1 cellular context compared by ENCODE assay signal in the genomic region with DNA sequence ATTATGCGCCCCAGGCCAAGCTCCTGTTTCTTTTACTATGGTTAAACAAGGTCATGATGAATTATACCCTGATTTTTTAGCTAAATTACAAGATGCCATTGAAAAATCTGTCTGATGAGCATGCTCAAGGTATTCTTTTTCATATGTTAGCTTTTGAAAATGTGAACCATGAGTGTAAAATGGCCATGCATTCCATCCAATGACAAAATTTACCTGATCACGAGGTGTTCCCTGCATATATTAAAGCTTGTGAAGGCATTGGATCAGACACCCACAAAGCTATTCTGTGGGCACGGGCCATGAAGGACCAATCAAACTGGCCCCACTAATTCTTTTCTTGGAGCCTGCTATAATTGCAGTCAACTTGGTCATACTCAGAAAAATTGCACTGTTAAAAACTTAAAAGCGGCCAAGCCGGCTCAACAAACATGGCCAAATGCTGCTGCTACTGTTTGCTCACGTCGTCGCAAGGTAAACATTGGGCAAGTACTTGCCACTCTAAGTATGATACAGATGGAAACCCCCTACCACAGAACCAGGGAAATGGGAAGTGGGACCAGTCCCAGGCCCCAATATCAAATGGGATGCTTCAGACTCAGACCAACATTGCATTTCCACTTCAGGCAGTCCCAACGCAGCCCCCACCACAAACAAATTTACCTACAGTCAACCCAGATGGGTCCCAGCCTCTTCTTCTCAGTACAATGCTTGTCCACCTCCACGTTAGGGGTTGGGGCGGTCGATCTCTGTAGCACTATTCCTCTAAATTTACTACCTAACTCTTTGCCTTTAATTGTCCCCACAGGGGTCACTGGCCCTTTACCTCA.
TF ChIP-seq lines count a peak whose summit lies in the region.
"Not testable (repeated sequence)": the region's sequence is repeated elsewhere in the genome, so short reads cannot be mapped to it uniquely, and the experiment has no call there.

No MANE protein-coding gene starts in this region.

TF ChIP-seq in HepG2, 621 proteins besides CTCF, POLR2A, EP300 and RAD21 (continued from another document and continues in another):
- TF ChIP-seq, protein P1, sequence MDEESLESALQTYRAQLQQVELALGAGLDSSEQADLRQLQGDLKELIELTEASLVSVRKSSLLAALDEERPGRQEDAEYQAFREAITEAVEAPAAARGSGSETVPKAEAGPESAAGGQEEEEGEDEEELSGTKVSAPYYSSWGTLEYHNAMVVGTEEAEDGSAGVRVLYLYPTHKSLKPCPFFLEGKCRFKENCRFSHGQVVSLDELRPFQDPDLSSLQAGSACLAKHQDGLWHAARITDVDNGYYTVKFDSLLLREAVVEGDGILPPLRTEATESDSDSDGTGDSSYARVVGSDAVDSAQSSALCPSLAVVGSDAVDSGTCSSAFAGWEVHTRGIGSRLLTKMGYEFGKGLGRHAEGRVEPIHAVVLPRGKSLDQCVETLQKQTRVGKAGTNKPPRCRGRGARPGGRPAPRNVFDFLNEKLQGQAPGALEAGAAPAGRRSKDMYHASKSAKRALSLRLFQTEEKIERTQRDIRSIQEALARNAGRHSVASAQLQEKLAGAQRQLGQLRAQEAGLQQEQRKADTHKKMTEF (CRISPR knock-in tag; IDR thresholded peaks at IDR 0.05) = peak; percentile 77
- TF ChIP-seq KMT2A (CRISPR knock-in tag; IDR thresholded peaks at IDR 0.05) (peak; percentile 52; the same call in 1 of the 2 replicates), ZMYM3 (CRISPR knock-in tag; IDR thresholded peaks at IDR 0.05) (peak; percentile 60; the same call in 1 of the 2 replicates), RBFOX2 (IDR thresholded peaks at IDR 0.05; ENCODE audit: low read depth, low read length) (peak; percentile 28; the same call in 1 of the 2 replicates), ZNF639 (CRISPR knock-in tag; conservative IDR thresholded peaks at IDR 0.05) (0 out of 2 replicates have a peak, but pooled peaks have one; percentile 45), JUN (CRISPR knock-in tag; IDR thresholded peaks at IDR 0.05) (0 out of 2 replicates have a peak, but pooled peaks have one; percentile 51), ZMYM4 (CRISPR knock-in tag; IDR thresholded peaks at IDR 0.05) (peak; percentile 92), ZNF619 (CRISPR knock-in tag; IDR thresholded peaks at IDR 0.05) (peak; percentile 38; the same call in 1 of the 2 replicates), NONO (CRISPR knock-in tag; conservative IDR thresholded peaks at IDR 0.05) (peak; percentile 78), SIX4 (CRISPR knock-in tag; IDR thresholded peaks at IDR 0.05) (peak; percentile 73; the same call in 1 of the 2 replicates), RNF219 (CRISPR knock-in tag; IDR thresholded peaks at IDR 0.05) (0 out of 2 replicates have a peak, but pooled peaks have one; percentile 5), PPARG (CRISPR knock-in tag; conservative IDR thresholded peaks at IDR 0.05) (peak; percentile 74; the same call in 1 of the 2 replicates), SATB2 (CRISPR knock-in tag; IDR thresholded peaks at IDR 0.05) (0 out of 2 replicates have a peak, but pooled peaks have one; percentile 14), ARID4A (CRISPR knock-in tag; IDR thresholded peaks at IDR 0.05; ENCODE audit: borderline replicate concordance) (peak; percentile 60; the same call in 1 of the 2 replicates), POGZ (CRISPR knock-in tag; IDR thresholded peaks at IDR 0.05) (peak; percentile 96), RXRA (CRISPR knock-in tag; IDR thresholded peaks at IDR 0.05) (peak; percentile 70; the same call in 1 of the 2 replicates), ATF2 (CRISPR knock-in tag; IDR thresholded peaks at IDR 0.05) (peak; percentile 80), BCL6 (CRISPR knock-in tag; IDR thresholded peaks at IDR 0.05) (peak; percentile 84), KLF6 (CRISPR knock-in tag; IDR thresholded peaks at IDR 0.05) (peak; percentile 54; the same call in 1 of the 2 replicates), MAX (IDR thresholded peaks at IDR 0.05) (peak; percentile 69), BRD4 (CRISPR knock-in tag; IDR thresholded peaks at IDR 0.05) (peak; percentile 87; the same call in 1 of the 2 replicates), STAG1 (CRISPR knock-in tag; IDR thresholded peaks at IDR 0.05) (peak; percentile 30), ZNF816 (CRISPR knock-in tag; IDR thresholded peaks at IDR 0.05; ENCODE audit: borderline replicate concordance) (0 out of 2 replicates have a peak, but pooled peaks have one; percentile 46), LCORL (IDR thresholded peaks at IDR 0.05) (peak; percentile 47; the same call in 1 of the 2 replicates), LCORL (CRISPR knock-in tag; IDR thresholded peaks at IDR 0.05) (peak; percentile 95), FOSL2 (CRISPR knock-in tag; IDR thresholded peaks at IDR 0.05) (peak; percentile 85), MED1 (CRISPR knock-in tag; IDR thresholded peaks at IDR 0.05) (peak; percentile 99)
- TF ChIP-seq, protein P2, sequence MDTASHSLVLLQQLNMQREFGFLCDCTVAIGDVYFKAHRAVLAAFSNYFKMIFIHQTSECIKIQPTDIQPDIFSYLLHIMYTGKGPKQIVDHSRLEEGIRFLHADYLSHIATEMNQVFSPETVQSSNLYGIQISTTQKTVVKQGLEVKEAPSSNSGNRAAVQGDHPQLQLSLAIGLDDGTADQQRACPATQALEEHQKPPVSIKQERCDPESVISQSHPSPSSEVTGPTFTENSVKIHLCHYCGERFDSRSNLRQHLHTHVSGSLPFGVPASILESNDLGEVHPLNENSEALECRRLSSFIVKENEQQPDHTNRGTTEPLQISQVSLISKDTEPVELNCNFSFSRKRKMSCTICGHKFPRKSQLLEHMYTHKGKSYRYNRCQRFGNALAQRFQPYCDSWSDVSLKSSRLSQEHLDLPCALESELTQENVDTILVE (CRISPR knock-in tag; IDR thresholded peaks at IDR 0.05) = peak; percentile 70; the same call in 1 of the 2 replicates
- not testable (repeated sequence) for TF ChIP-seq NONO (IDR thresholded peaks at IDR 0.05)
- TF ChIP-seq, protein P3, sequence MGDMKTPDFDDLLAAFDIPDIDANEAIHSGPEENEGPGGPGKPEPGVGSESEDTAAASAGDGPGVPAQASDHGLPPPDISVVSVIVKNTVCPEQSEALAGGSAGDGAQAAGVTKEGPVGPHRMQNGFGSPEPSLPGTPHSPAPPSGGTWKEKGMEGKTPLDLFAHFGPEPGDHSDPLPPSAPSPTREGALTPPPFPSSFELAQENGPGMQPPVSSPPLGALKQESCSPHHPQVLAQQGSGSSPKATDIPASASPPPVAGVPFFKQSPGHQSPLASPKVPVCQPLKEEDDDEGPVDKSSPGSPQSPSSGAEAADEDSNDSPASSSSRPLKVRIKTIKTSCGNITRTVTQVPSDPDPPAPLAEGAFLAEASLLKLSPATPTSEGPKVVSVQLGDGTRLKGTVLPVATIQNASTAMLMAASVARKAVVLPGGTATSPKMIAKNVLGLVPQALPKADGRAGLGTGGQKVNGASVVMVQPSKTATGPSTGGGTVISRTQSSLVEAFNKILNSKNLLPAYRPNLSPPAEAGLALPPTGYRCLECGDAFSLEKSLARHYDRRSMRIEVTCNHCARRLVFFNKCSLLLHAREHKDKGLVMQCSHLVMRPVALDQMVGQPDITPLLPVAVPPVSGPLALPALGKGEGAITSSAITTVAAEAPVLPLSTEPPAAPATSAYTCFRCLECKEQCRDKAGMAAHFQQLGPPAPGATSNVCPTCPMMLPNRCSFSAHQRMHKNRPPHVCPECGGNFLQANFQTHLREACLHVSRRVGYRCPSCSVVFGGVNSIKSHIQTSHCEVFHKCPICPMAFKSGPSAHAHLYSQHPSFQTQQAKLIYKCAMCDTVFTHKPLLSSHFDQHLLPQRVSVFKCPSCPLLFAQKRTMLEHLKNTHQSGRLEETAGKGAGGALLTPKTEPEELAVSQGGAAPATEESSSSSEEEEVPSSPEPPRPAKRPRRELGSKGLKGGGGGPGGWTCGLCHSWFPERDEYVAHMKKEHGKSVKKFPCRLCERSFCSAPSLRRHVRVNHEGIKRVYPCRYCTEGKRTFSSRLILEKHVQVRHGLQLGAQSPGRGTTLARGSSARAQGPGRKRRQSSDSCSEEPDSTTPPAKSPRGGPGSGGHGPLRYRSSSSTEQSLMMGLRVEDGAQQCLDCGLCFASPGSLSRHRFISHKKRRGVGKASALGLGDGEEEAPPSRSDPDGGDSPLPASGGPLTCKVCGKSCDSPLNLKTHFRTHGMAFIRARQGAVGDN (CRISPR knock-in tag; IDR thresholded peaks at IDR 0.05) = peak; percentile 21; the same call in 1 of the 2 replicates
- TF ChIP-seq, protein P4, sequence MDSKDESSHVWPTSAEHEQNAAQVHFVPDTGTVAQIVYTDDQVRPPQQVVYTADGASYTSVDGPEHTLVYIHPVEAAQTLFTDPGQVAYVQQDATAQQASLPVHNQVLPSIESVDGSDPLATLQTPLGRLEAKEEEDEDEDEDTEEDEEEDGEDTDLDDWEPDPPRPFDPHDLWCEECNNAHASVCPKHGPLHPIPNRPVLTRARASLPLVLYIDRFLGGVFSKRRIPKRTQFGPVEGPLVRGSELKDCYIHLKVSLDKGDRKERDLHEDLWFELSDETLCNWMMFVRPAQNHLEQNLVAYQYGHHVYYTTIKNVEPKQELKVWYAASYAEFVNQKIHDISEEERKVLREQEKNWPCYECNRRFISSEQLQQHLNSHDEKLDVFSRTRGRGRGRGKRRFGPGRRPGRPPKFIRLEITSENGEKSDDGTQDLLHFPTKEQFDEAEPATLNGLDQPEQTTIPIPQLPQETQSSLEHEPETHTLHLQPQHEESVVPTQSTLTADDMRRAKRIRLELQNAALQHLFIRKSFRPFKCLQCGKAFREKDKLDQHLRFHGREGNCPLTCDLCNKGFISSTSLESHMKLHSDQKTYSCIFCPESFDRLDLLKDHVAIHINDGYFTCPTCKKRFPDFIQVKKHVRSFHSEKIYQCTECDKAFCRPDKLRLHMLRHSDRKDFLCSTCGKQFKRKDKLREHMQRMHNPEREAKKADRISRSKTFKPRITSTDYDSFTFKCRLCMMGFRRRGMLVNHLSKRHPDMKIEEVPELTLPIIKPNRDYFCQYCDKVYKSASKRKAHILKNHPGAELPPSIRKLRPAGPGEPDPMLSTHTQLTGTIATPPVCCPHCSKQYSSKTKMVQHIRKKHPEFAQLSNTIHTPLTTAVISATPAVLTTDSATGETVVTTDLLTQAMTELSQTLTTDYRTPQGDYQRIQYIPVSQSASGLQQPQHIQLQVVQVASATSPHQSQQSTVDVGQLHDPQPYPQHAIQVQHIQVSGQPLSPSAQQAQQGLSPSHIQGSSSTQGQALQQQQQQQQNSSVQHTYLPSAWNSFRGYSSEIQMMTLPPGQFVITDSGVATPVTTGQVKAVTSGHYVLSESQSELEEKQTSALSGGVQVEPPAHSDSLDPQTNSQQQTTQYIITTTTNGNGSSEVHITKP (CRISPR knock-in tag; IDR thresholded peaks at IDR 0.05; ENCODE audit: low read depth) = peak; percentile 84; the same call in 1 of the 2 replicates
